Comparison of ENCODE assay signal across 8 cellular contexts in the genomic region with DNA sequence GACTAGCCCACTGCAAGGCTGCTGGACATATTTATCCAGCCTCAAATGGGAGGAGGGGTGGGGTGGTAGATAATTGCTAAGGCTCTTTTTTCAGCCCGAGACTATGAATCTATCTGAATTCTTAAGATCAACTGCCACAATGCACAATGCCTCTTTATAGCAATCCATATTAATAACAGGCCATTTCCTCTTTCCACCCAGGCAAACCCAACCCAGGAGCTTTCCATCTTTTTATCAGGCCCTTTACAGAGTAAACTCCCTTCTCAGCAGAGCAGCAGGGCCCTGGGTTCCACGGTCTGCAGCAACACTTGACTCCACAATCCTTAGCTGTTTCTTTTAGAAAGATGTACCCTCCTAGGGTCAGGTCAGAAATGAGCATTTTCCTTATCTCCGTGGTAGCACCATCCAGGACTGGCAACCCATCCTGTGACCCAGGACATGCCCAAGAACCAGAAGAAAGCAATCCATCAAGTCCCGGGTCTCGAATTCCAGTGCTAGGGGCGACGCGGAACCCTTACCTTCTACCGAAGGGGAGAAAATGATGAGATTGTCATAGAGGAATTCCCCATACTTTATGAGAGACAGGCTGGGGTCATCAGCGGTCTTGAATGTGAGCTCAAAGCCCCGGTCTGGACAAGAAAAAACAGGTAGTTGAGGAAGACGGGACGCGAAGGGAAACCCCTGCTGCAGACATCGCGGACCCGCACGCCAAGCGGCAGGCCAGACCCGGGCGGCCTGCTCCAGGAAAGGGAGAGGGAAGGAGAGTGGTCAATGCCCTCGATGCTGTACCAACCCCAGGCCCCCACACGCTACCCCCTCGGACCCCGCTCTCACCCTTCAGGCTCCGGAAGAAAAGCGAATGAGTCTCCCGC. TPM values are rescaled to one million over a fixed set of nuclear protein-coding genes. Genes with fewer than 3 reads are reported as not detected.
A peak's percentile ranks its signal among the peaks of the same experiment; 100 is the strongest.
DNase-seq lines count a peak whose midpoint lies in the region; ATAC-seq and TF ChIP-seq lines count a peak whose summit lies in the region.

No MANE protein-coding gene starts in this region.

- H3K36me3 ChIP-seq in BE2C (peaks cover 2% of the 10 kb centered on the region; the same call in 1 of the 2 replicates), H7 (replicated peaks; ENCODE audit: control insufficient read depth, insufficient read depth, low read length) (peaks cover 24% of the 10 kb centered on the region), trophoblast cell (ENCODE audit: control insufficient read depth in 1 of 2, insufficient read depth in 2 of 2, low read length in 2 of 2) (peaks cover 16 to 25% of the 10 kb centered on the region in 2 experiments)

- peak; percentile 7 for ATAC-seq in esophagus mucosa
- ATAC-seq in GM18517 (IDR thresholded peaks at IDR 0.05; ENCODE audit: unreplicated experiment): no peak

- peaks cover 35% of the 10 kb centered on the region for H3K36me3 Mint-ChIP-seq in T-helper 2 cell treated with Interferon-gamma antibody and Interleukin-4, amounts not matched to agents 5 μg/mL and 100 μg/mL, for 36 hours (ENCODE audit: low read depth)

- H3K4me3 ChIP-seq in BE2C (ENCODE audit: low read depth, low read length) (peak overlapping the region; percentile 84), H7 (ENCODE audit: insufficient read depth, low read depth, low read length) (peak overlapping the region; percentile 90), trophoblast cell (ENCODE audit: low read depth, low read length) (peak overlapping the region; percentile 99)

- H3K79me1 ChIP-seq in trophoblast cell (ENCODE audit: low read length): peaks cover 7% of the 10 kb centered on the region

- H4K12ac ChIP-seq in trophoblast cell (ENCODE audit: low read depth, low read length): peak overlapping the region; percentile 78

- peak overlapping the region; percentile 62 for H3K18ac ChIP-seq in trophoblast cell (ENCODE audit: low read length)

- peak overlapping the region; percentile 27 for H3K27ac ChIP-seq in trophoblast cell (ENCODE audit: low read depth, low read length)

- peak overlapping the region; percentile 99 for H3K9ac ChIP-seq in trophoblast cell (ENCODE audit: low read length)

- peaks cover 9% of the 10 kb centered on the region for H3K79me2 ChIP-seq in trophoblast cell (ENCODE audit: control insufficient read depth, insufficient read depth, low read length, poor library complexity)

- no peak overlapping the region for H2BK12ac ChIP-seq in trophoblast cell (ENCODE audit: low read length)

- H3K23ac ChIP-seq in trophoblast cell (ENCODE audit: low read length): no peak overlapping the region

- peak overlapping the region; percentile 89 for H4K8ac ChIP-seq in trophoblast cell (ENCODE audit: low read depth, low read length)

- peak overlapping the region; percentile 76 for H2AFZ ChIP-seq in trophoblast cell (ENCODE audit: insufficient read depth, low read length, poor library complexity)

- no peaks in the 10 kb centered on the region for H3K27me3 Mint-ChIP-seq in T-helper 2 cell treated with Interferon-gamma antibody and Interleukin-4, amounts not matched to agents 5 μg/mL and 100 μg/mL, for 36 hours (ENCODE audit: low read depth)

- WGBS in trophoblast cell (ENCODE audit: extremely low coverage, insufficient coverage, insufficient read length): no CpG with 5 or more reads among the region's 28 CpGs

- H2BK120ac ChIP-seq in trophoblast cell (ENCODE audit: insufficient read depth, low read length, poor library complexity): peak overlapping the region; percentile 20

- peak overlapping the region; percentile 92 for H3K27ac Mint-ChIP-seq in T-helper 2 cell treated with Interferon-gamma antibody and Interleukin-4, amounts not matched to agents 5 μg/mL and 100 μg/mL, for 36 hours

- H3K27me3 ChIP-seq in BE2C: no peaks in the 10 kb centered on the region
- no peaks in the 10 kb centered on the region for H3K27me3 ChIP-seq in H7 (ENCODE audit: control insufficient read depth, insufficient read depth, low read length)
- no peaks in the 10 kb centered on the region for H3K27me3 ChIP-seq in trophoblast cell (ENCODE audit: insufficient read depth, low read length)

- no peaks in the 10 kb centered on the region for H3K9me3 Mint-ChIP-seq in T-helper 2 cell treated with Interferon-gamma antibody and Interleukin-4, amounts not matched to agents 5 μg/mL and 100 μg/mL, for 36 hours

- H2AK5ac ChIP-seq in trophoblast cell (ENCODE audit: low read length): peak overlapping the region; percentile 50

- H2BK5ac ChIP-seq in trophoblast cell (ENCODE audit: low read depth, low read length, poor library complexity): no peak overlapping the region

- H3K4me3 Mint-ChIP-seq in T-helper 2 cell treated with Interferon-gamma antibody and Interleukin-4, amounts not matched to agents 5 μg/mL and 100 μg/mL, for 36 hours: peak overlapping the region; percentile 96

- H3K4me1 Mint-ChIP-seq in T-helper 2 cell treated with Interferon-gamma antibody and Interleukin-4, amounts not matched to agents 5 μg/mL and 100 μg/mL, for 36 hours (ENCODE audit: low read depth): peaks cover 31% of the 10 kb centered on the region

- H3K14ac ChIP-seq in trophoblast cell (ENCODE audit: low read length): peak overlapping the region; percentile 65

- DNase-seq in BE2C (no peak), H7 (no peak), trophoblast cell (peak; percentile 16 to 40), NCI-H2227 treated with DMSO at 0.1 percent for 48 hours (lab: John Stamatoyannopoulos, UW) (no peak), NCI-H187 treated with DMSO at 0.1 percent for 48 hours (lab: John Stamatoyannopoulos, UW) (no peak)
- no peak for DNase-seq in T-helper 2 cell treated with Interferon-gamma antibody and Interleukin-4, amounts not matched to agents 5 μg/mL and 100 μg/mL, for 36 hours (ENCODE audit: low spot score)

- peak overlapping the region; percentile 84 for H4K91ac ChIP-seq in trophoblast cell (ENCODE audit: low read depth, low read length)

- H3K4me1 ChIP-seq in BE2C (no peaks in the 10 kb centered on the region), trophoblast cell (ENCODE audit: control insufficient read depth in 1 of 2, insufficient read depth in 2 of 2, low read length in 2 of 2) (peaks cover 7 to 11% of the 10 kb centered on the region in 2 experiments)

- H3K4ac ChIP-seq in trophoblast cell (ENCODE audit: low read depth, low read length): peak overlapping the region; percentile 94

- H3K4me2 ChIP-seq in trophoblast cell (ENCODE audit: low read length): peak overlapping the region; percentile 97

- H3K9me3 ChIP-seq in BE2C: no peaks in the 10 kb centered on the region
- peaks cover 4% of the 10 kb centered on the region for H3K9me3 ChIP-seq in trophoblast cell (ENCODE audit: insufficient read depth, low read depth, low read length)

- no peak for TF ChIP-seq CTCF in BE2C (IDR thresholded peaks at IDR 0.05; ENCODE audit: low read depth, low read length)

RNA-seq across cellular contexts. Expression of gene DDOST, which starts 0.6 kb away (rescaled TPM):
- 236 TPM for polyA plus RNA-seq in BE2C (2012; ENCODE audit: insufficient read depth, insufficient read length, low read depth)
- total RNA-seq in H7 (2014; rRNA removed; shearing (Covaris generic)): 554 and 563 TPM in 2 replicates
- total RNA-seq in esophagus mucosa: 134 TPM
- polyA plus RNA-seq in trophoblast cell (2013): 241 and 250 TPM in 2 replicates

RNA-seq across cellular contexts. Expression of gene PINK1, which starts 27.3 kb away (rescaled TPM):
- polyA plus RNA-seq in BE2C (2012; ENCODE audit: insufficient read depth, insufficient read length, low read depth): 10.0 TPM
- total RNA-seq in H7 (2014; rRNA removed; shearing (Covaris generic)): 158 and 161 TPM in 2 replicates
- total RNA-seq in esophagus mucosa: 36.8 TPM
- polyA plus RNA-seq in trophoblast cell (2013): 21.6 and 21.9 TPM in 2 replicates

RNA-seq across cellular contexts. Expression of gene KIF17, which starts 57.2 kb away (rescaled TPM):
- 0.85 TPM for polyA plus RNA-seq in BE2C (2012; ENCODE audit: insufficient read depth, insufficient read length, low read depth)
- total RNA-seq in H7 (2014; rRNA removed; shearing (Covaris generic)): 3.5 and 10.1 TPM in 2 replicates
- total RNA-seq in esophagus mucosa: 0.60 TPM
- 1.4 TPM in 2 replicates for polyA plus RNA-seq in trophoblast cell (2013)

Comparison
In these comparisons a context has a peak if more than half of its experiments do, and no peak if none do; other contexts are left out.
1. DNase-seq: peak in trophoblast cell (2 of 2); none in BE2C (single experiment), H7 (single experiment), T-helper 2 cell treated with Interferon-gamma antibody and Interleukin-4, amounts not matched to agents 5 μg/mL and 100 μg/mL, for 36 hours (single experiment), NCI-H2227 treated with DMSO at 0.1 percent for 48 hours (single experiment) and NCI-H187 treated with DMSO at 0.1 percent for 48 hours (single experiment).
2. Peak in every context shown above with its lines, with median percentiles within 50 percentile points of each other: H3K4me3 ChIP-seq.